22 cellular contexts compared by ENCODE assay signal in genomic region chr13:20016649-20017364, GRCh38. TPM values are rescaled to one million over a fixed set of nuclear protein-coding genes. Genes with fewer than 3 reads are reported as not detected.
A peak's percentile ranks its signal among the peaks of the same experiment; 100 is the strongest.
DNase-seq lines count a peak whose midpoint lies in the region; ATAC-seq, FAIRE-seq and TF ChIP-seq lines count a peak whose summit lies in the region.
"Had no signal": no experiment of that assay in that cellular context is flagged by ENCODE, and none has a peak within 500 bp of the region (broad histone marks: within the 10 kb centered on the region; RNA-seq: fewer than 3 reads in every experiment).

No MANE protein-coding gene starts in this region.

- H3K4me1 ChIP-seq in CD8-positive, alpha-beta T cell (ENCODE audit: insufficient read depth, low read length): no peaks in the 10 kb centered on the region
- H3K4me1 ChIP-seq in adipocyte (ENCODE audit: control insufficient read depth, insufficient read depth, low read length): peaks cover 6% of the 10 kb centered on the region
- H3K4me1 ChIP-seq in neuronal stem cell (ENCODE audit: control insufficient read depth in 2 of 2, insufficient read depth in 1 of 2, low read depth in 1 of 2, low read length in 2 of 2): no peaks in the 10 kb centered on the region
- H3K4me1 ChIP-seq: HAP-1, SJSA1 had no signal

- WGBS in neuronal stem cell (ENCODE audit: extremely low coverage in 2 of 2, insufficient read length in 2 of 2, insufficient replicate concordance in 1 of 2), 2 donors: no CpG with 5 or more reads among the region's 3 CpGs

- CTCF ChIA-PET in CD8-positive, alpha-beta T cell (lab: Charles Lee): interaction anchor here (1.1 kb wide), 1 partner anchor 11 kb away, joined by 3 read pairs; no protein-coding TSS in a partner anchor

- no peaks in the 10 kb centered on the region for H3K27me3 Mint-ChIP-seq in CD8-positive, alpha-beta T cell (ENCODE audit: low read depth)
- H3K27me3 Mint-ChIP-seq: B cell, IgD-negative memory B cell had no signal

- ATAC-seq in CD8-positive, alpha-beta T cell: no peak
- ATAC-seq: Panc1 had no signal

- no peak overlapping the region for H2BK15ac ChIP-seq in neuronal stem cell (ENCODE audit: low read length)

- H3K79me1 ChIP-seq in neuronal stem cell (ENCODE audit: low read depth, low read length): peaks cover 1% of the 10 kb centered on the region

- H3K4me1 Mint-ChIP-seq in CD8-positive, alpha-beta T cell (ENCODE audit: low read depth): peaks cover 40% of the 10 kb centered on the region

- TF ChIP-seq CTCF in CD8-positive, alpha-beta T cell (IDR thresholded peaks at IDR 0.05): no peak
- no peak for TF ChIP-seq CTCF in GM13977 (IDR thresholded peaks at IDR 0.05; ENCODE audit: extremely low read depth, insufficient read depth, missing control alignments)

- peaks cover 81% of the 10 kb centered on the region for H3K36me3 Mint-ChIP-seq in CD8-positive, alpha-beta T cell

- no peak overlapping the region for H3K4me3 ChIP-seq in CD8-positive, alpha-beta T cell (ENCODE audit: low read depth, low read length)
- H3K4me3 ChIP-seq in adipocyte (ENCODE audit: low read length) (peak overlapping the region; percentile 44), neuronal stem cell (ENCODE audit: low read length in 2 of 2) (peak overlapping the region in 1 of 2 donors; percentile 49)
- H3K4me3 ChIP-seq: HAP-1, SJSA1 had no signal

- H3K36me3 ChIP-seq in CD8-positive, alpha-beta T cell (ENCODE audit: insufficient read depth, low read length): peaks cover 13% of the 10 kb centered on the region
- H3K36me3 ChIP-seq in adipocyte (ENCODE audit: control insufficient read depth, insufficient read depth, low read length, severe bottlenecking) (peaks cover 83% of the 10 kb centered on the region), neuronal stem cell (replicated peaks in 1 of 2; ENCODE audit: control insufficient read depth in 2 of 2, insufficient read depth in 2 of 2, low read length in 2 of 2) (peaks cover 5 to 92% of the 10 kb centered on the region in 2 donors)

- H2AFZ ChIP-seq in neuronal stem cell (ENCODE audit: low read length): no peak overlapping the region

- H2BK120ac ChIP-seq in neuronal stem cell (ENCODE audit: low read depth, low read length): no peak overlapping the region

- DNase-seq in CD8-positive, alpha-beta T cell: no peak
- DNase-seq in GM18507 (ENCODE audit: extremely low spot score, insufficient read length, low read depth): no peak
- DNase-seq in adipocyte (ENCODE audit: low read depth): no peak
- peak; percentile 20 for DNase-seq in iPS-NIHi7 (ENCODE audit: extremely low spot score)
- DNase-seq in neuronal stem cell (ENCODE audit: low spot score): no peak
- DNase-seq in stimulated activated CD4-positive, alpha-beta T cell treated with anti-CD3 and anti-CD28 coated beads, Interleukin-4, amount 100 ng/mL, for 24 hours: no peak
- no peak for DNase-seq in GM13977 (ENCODE audit: low spot score)
- DNase-seq: COR-L47, GF-D8, Karpas-422, NCI-H1048, NCI-H146, NCI-H2029 treated with DMSO at 0.1 percent for 48 hours, NCI-H2171 treated with DMSO at 0.1 percent for 48 hours, NCI-H446, NCI-H526 treated with DMSO at 0.1 percent for 48 hours had no signal

- H2BK12ac ChIP-seq in neuronal stem cell (ENCODE audit: low read length): no peak overlapping the region

- H3K27ac ChIP-seq in CD8-positive, alpha-beta T cell (ENCODE audit: low read depth, low read length): no peak overlapping the region
- H3K27ac ChIP-seq in neuronal stem cell (replicated peaks; ENCODE audit: low read length): no peak overlapping the region
- H3K27ac ChIP-seq: HL-60, SJSA1 had no signal

- peak overlapping the region; percentile 1 for H3K27ac Mint-ChIP-seq in CD8-positive, alpha-beta T cell
- H3K27ac Mint-ChIP-seq: B cell had no signal

- no peak overlapping the region for H2AK5ac ChIP-seq in neuronal stem cell (ENCODE audit: low read depth, low read length)

- H2BK5ac ChIP-seq in neuronal stem cell (ENCODE audit: low read length): no peak overlapping the region

- H4K91ac ChIP-seq in neuronal stem cell (ENCODE audit: low read depth, low read length, poor library complexity): no peak overlapping the region

- H3K9me3 Mint-ChIP-seq in CD8-positive, alpha-beta T cell: peaks cover 32% of the 10 kb centered on the region

- in situ Hi-C loops in GM13977 (cut with MboI; ENCODE audit: low pct_unique_long_range_greater_than_20kb, low sequenced_read_pairs, unreplicated experiment): no loop called here

- H3K4me3 Mint-ChIP-seq in CD8-positive, alpha-beta T cell: no peak overlapping the region
- H3K4me3 Mint-ChIP-seq: B cell had no signal

- peaks cover 4% of the 10 kb centered on the region for H3K9me3 ChIP-seq in CD8-positive, alpha-beta T cell (ENCODE audit: low read length)
- peaks cover 30% of the 10 kb centered on the region for H3K9me3 ChIP-seq in adipocyte (ENCODE audit: control insufficient read depth, low read length)
- H3K9me3 ChIP-seq in neuronal stem cell (replicated peaks in 1 of 2; ENCODE audit: control insufficient read depth in 2 of 2, insufficient read depth in 1 of 2, low read depth in 1 of 2, low read length in 2 of 2): peaks cover 1 to 56% of the 10 kb centered on the region in 2 donors
- H3K9me3 ChIP-seq: SJSA1 had no signal

- intact Hi-C loops in CD8-positive, alpha-beta T cell (cut with DNase I, micrococcal nuclease): no loop called here

- H3K9ac ChIP-seq in adipocyte (ENCODE audit: low read length) (no peak overlapping the region), neuronal stem cell (ENCODE audit: low read depth, low read length, poor library complexity) (no peak overlapping the region)

- H3K23ac ChIP-seq in neuronal stem cell (ENCODE audit: low read depth, low read length, poor library complexity): no peak overlapping the region

- H3K4me2 ChIP-seq in neuronal stem cell (ENCODE audit: insufficient read depth, low read length, poor library complexity, severe bottlenecking): no peak overlapping the region

- no peaks in the 10 kb centered on the region for H3K27me3 ChIP-seq in CD8-positive, alpha-beta T cell (ENCODE audit: insufficient read depth, low read length)
- H3K27me3 ChIP-seq in adipocyte (replicated peaks; ENCODE audit: control insufficient read depth, insufficient read depth, low read length): no peaks in the 10 kb centered on the region
- no peaks in the 10 kb centered on the region for H3K27me3 ChIP-seq in neuronal stem cell (ENCODE audit: control insufficient read depth in 3 of 3, insufficient read depth in 3 of 3, low read depth in 1 of 3, low read length in 3 of 3)
- H3K27me3 ChIP-seq: SJSA1 had no signal

- no peak overlapping the region for H4K8ac ChIP-seq in neuronal stem cell (ENCODE audit: low read depth, low read length)

- no peak overlapping the region for H3K18ac ChIP-seq in neuronal stem cell (ENCODE audit: low read length)

- H3K14ac ChIP-seq in neuronal stem cell (ENCODE audit: low read length): no peak overlapping the region

- peak; percentile 49 for FAIRE-seq in GM18507 (lab: Jason Lieb, UNC)

- no peak overlapping the region for H3K4ac ChIP-seq in neuronal stem cell (ENCODE audit: low read length)

- POLR2A ChIA-PET in CD8-positive, alpha-beta T cell (lab: Charles Lee): no interaction called here

RNA-seq across cellular contexts. Expression of gene ZMYM2, which starts 58.3 kb away (rescaled TPM):
- 100 to 1,000 TPM in 1 of 2 experiments, 10 to 100 TPM in 1; 95.2 to 101 TPM for total RNA-seq in CD8-positive, alpha-beta T cell
- 100 TPM for polyA plus RNA-seq in neuronal stem cell (2013, experiment 1 of 2)
- polyA plus RNA-seq in neuronal stem cell (2013, experiment 2 of 2): 107 TPM
